In genomic region chr3:44762170-44762677, GRCh38 we compare ENCODE assay signal across 8 cellular contexts. TPM values are rescaled to one million over a fixed set of nuclear protein-coding genes. Genes with fewer than 3 reads are reported as not detected.
DNase-seq lines count a peak whose midpoint lies in the region; ATAC-seq, FAIRE-seq and TF ChIP-seq lines count a peak whose summit lies in the region.

No MANE protein-coding gene starts in this region.

- H3K4me3 Mint-ChIP-seq in activated naive CD8-positive, alpha-beta T cell treated with anti-CD3 and anti-CD28 coated beads for 36 hours = peak overlapping the region; percentile 89

- H3K36me3 ChIP-seq in left lung (peaks cover 0 to 10% of the 10 kb centered on the region in 2 donors), upper lobe of left lung (peaks cover 0 to 8% (median 0%) of the 10 kb centered on the region in 4 donors)

- peaks cover 2% of the 10 kb centered on the region for H3K27me3 Mint-ChIP-seq in activated naive CD8-positive, alpha-beta T cell treated with anti-CD3 and anti-CD28 coated beads for 36 hours

- H3K4me3 ChIP-seq in GM12865 (ENCODE audit: low read depth, low read length) (peak overlapping the region; percentile 92), left lung (peak overlapping the region; percentile 69 to 82), upper lobe of left lung (peak overlapping the region; percentile 59 to 86 (median 73))

- H3K9me3 Mint-ChIP-seq in activated naive CD8-positive, alpha-beta T cell treated with anti-CD3 and anti-CD28 coated beads for 36 hours = peaks cover 21% of the 10 kb centered on the region

- 2% methylated on average over 9 of the region's 9 CpGs for WGBS in upper lobe of left lung, 2 donors

- FAIRE-seq in D721Med (lab: Jason Lieb, UNC) = no peak

- H3K27me3 ChIP-seq in left lung (no peaks in the 10 kb centered on the region), upper lobe of left lung (no peaks in the 10 kb centered on the region)

- no peak for TF ChIP-seq EP300 in upper lobe of left lung (IDR thresholded peaks at IDR 0.05)

- H3K27ac ChIP-seq in left lung = no peak overlapping the region
- H3K27ac ChIP-seq in upper lobe of left lung = no peak overlapping the region

- TF ChIP-seq POLR2A in upper lobe of left lung (IDR thresholded peaks at IDR 0.05) = no peak

- H3K9me3 ChIP-seq in left lung = peaks cover 0 to 24% of the 10 kb centered on the region in 2 donors
- peaks cover 0 to 6% (median under 1%) of the 10 kb centered on the region in 4 donors for H3K9me3 ChIP-seq in upper lobe of left lung

- H3K36me3 Mint-ChIP-seq in activated naive CD8-positive, alpha-beta T cell treated with anti-CD3 and anti-CD28 coated beads for 36 hours = peaks cover 85% of the 10 kb centered on the region

- TF ChIP-seq CTCF in GM12865 (IDR thresholded peaks at IDR 0.05; ENCODE audit: insufficient read depth, low read depth, low read length, missing control alignments) (no peak), left lung (IDR thresholded peaks at IDR 0.05) (no peak), upper lobe of left lung (IDR thresholded peaks at IDR 0.05) (no peak), D721Med (IDR thresholded peaks at IDR 0.05; ENCODE audit: insufficient read depth, missing control alignments) (no peak)

- intact Hi-C loops in left lung (cut with DNase I) = no loop called here

- ATAC-seq in left lung (no peak), upper lobe of left lung (ENCODE audit: low FRiP score in 2 of 2) (no peak), HG03196 (IDR thresholded peaks at IDR 0.05; ENCODE audit: unreplicated experiment) (no peak)

- DNase-seq in GM12865 (ENCODE audit: low read depth) (peak; percentile 14), HS-5 (ENCODE audit: low read depth) (peak; percentile 19), left lung (no peak), upper lobe of left lung (no peak), retina (no peak), D721Med (ENCODE audit: insufficient read length, low spot score) (no peak)
- no peak for DNase-seq in activated naive CD8-positive, alpha-beta T cell treated with anti-CD3 and anti-CD28 coated beads for 36 hours

- H3K4me1 ChIP-seq in left lung (peaks cover 4 to 18% of the 10 kb centered on the region in 2 donors), upper lobe of left lung (peaks cover 12 to 26% (median 16%) of the 10 kb centered on the region in 4 donors)

- peaks cover 10% of the 10 kb centered on the region for H3K4me1 Mint-ChIP-seq in activated naive CD8-positive, alpha-beta T cell treated with anti-CD3 and anti-CD28 coated beads for 36 hours

- peak overlapping the region; percentile 87 for H3K27ac Mint-ChIP-seq in activated naive CD8-positive, alpha-beta T cell treated with anti-CD3 and anti-CD28 coated beads for 36 hours

RNA-seq across cellular contexts. Expression of gene KIF15, which starts 0.6 kb away (rescaled TPM):
- total RNA-seq in activated naive CD8-positive, alpha-beta T cell treated with anti-CD3 and anti-CD28 coated beads for 36 hours = 10 to 100 TPM; 36.2 to 36.7 TPM
- total RNA-seq in left lung (1 to 10 TPM; 1.8 to 3.9 TPM), upper lobe of left lung (1 to 10 TPM in 2 of 6 donors, under 1 TPM in 3, not detected in 1; 0.69 to 2.3 (median 0.89) TPM)

RNA-seq across cellular contexts. Expression of gene KIAA1143, which starts 0.8 kb away (rescaled TPM):
- total RNA-seq in activated naive CD8-positive, alpha-beta T cell treated with anti-CD3 and anti-CD28 coated beads for 36 hours = 10 to 100 TPM; 37.9 to 47.7 TPM
- total RNA-seq in left lung (10 to 100 TPM; 20.4 to 24.5 TPM), upper lobe of left lung (10 to 100 TPM in 4 of 6 donors, 1 to 10 TPM in 2; 8.3 to 26.5 (median 17.6) TPM)

RNA-seq across cellular contexts. Expression of gene ZNF501, which starts 32.8 kb away (rescaled TPM):
- total RNA-seq in activated naive CD8-positive, alpha-beta T cell treated with anti-CD3 and anti-CD28 coated beads for 36 hours = 1 to 10 TPM; 2.7 to 3.6 TPM
- 1 to 10 TPM; 4.4 to 5.3 TPM for total RNA-seq in left lung
- total RNA-seq in upper lobe of left lung = 1 to 10 TPM; 2.1 to 8.8 (median 2.9) TPM

RNA-seq across cellular contexts. Expression of gene ZNF502, which starts 49.8 kb away (rescaled TPM):
- 1 to 10 TPM; 2.4 to 3.0 TPM for total RNA-seq in activated naive CD8-positive, alpha-beta T cell treated with anti-CD3 and anti-CD28 coated beads for 36 hours
- 1 to 10 TPM; 3.6 to 3.9 TPM for total RNA-seq in left lung
- 1 to 10 TPM in 5 of 6 donors, under 1 TPM in 1; 1.00 to 4.7 (median 3.7) TPM for total RNA-seq in upper lobe of left lung

Comparison
In these comparisons a context has a peak if more than half of its experiments do, and no peak if none do; other contexts are left out.
1. DNase-seq: peak in GM12865 (single experiment) and HS-5 (single experiment); none in activated naive CD8-positive, alpha-beta T cell treated with anti-CD3 and anti-CD28 coated beads for 36 hours (single experiment), left lung (0 of 2), upper lobe of left lung (0 of 2), retina (single experiment) and D721Med (single experiment).
2. RNA of gene KIF15, which starts 0.6 kb away (total RNA-seq): 36.2 to 36.7 TPM in activated naive CD8-positive, alpha-beta T cell treated with anti-CD3 and anti-CD28 coated beads for 36 hours; 1.8 to 3.9 TPM in left lung and 0.69 to 2.3 TPM in upper lobe of left lung; every median in the first group is over 4 times any median in the second.
3. Peak in every context shown above with its lines, with median percentiles within 50 percentile points of each other: H3K4me3 ChIP-seq.